8 cellular contexts compared by ENCODE assay signal in genomic region chr3:48222616-48223513, GRCh38. TPM values are rescaled to one million over a fixed set of nuclear protein-coding genes. Genes with fewer than 3 reads are reported as not detected.
DNase-seq lines count a peak whose midpoint lies in the region; ATAC-seq and TF ChIP-seq lines count a peak whose summit lies in the region.

Gene CAMP (plus strand): TSS chr3:48223495. CDS start chr3:48223512, 17 bp downstream.

- no peaks in the 10 kb centered on the region for H3K36me3 ChIP-seq in neural progenitor cell

- no peak within 1 kb of the TSS for H3K4me2 ChIP-seq in neural progenitor cell

- H3K4me3 Mint-ChIP-seq in dendritic cell treated with granulocyte-macrophage colony-stimulating factor and Interleukin-4, amounts not matched to agents 40 ng/mL and 50 ng/mL, for 4 days, result no peak within 1 kb of the TSS
- peak within 1 kb of the TSS; percentile 34 for H3K4me3 Mint-ChIP-seq in neural progenitor cell

- peak; percentile 49 for ATAC-seq in GM21619 (IDR thresholded peaks at IDR 0.05; ENCODE audit: unreplicated experiment)

- H3K9ac ChIP-seq in neural progenitor cell, result no peak within 1 kb of the TSS

- H4K20me1 ChIP-seq in neural progenitor cell (ENCODE audit: low read depth), result no peaks in the 10 kb centered on the region

- H3K27ac Mint-ChIP-seq in dendritic cell treated with granulocyte-macrophage colony-stimulating factor and Interleukin-4, amounts not matched to agents 40 ng/mL and 50 ng/mL, for 4 days, result peak within 1 kb of the TSS; percentile 56
- H3K27ac Mint-ChIP-seq in neural progenitor cell, result no peak within 1 kb of the TSS

- H3K36me3 Mint-ChIP-seq in dendritic cell treated with granulocyte-macrophage colony-stimulating factor and Interleukin-4, amounts not matched to agents 40 ng/mL and 50 ng/mL, for 4 days (ENCODE audit: low read depth), result no peaks in the 10 kb centered on the region
- no peaks in the 10 kb centered on the region for H3K36me3 Mint-ChIP-seq in neural progenitor cell

- no peaks in the 10 kb centered on the region for H3K4me1 ChIP-seq in neural progenitor cell

- no peak within 1 kb of the TSS for H3K27ac ChIP-seq in neural progenitor cell

- no peak for TF ChIP-seq CTCF in neural progenitor cell (IDR thresholded peaks at IDR 0.05)

- H3K4me3 ChIP-seq in neural progenitor cell, result no peak within 1 kb of the TSS

- DNase-seq in ELR (ENCODE audit: low read depth), result peak; percentile 49
- peak; percentile 67 for DNase-seq in NCI-H146 (lab: John Stamatoyannopoulos, UW)
- DNase-seq in neural progenitor cell (ENCODE audit: low spot score), result no peak
- DNase-seq in cerebellum (ENCODE audit: low spot score), result no peak
- DNase-seq in dermis blood vessel endothelial cell, result no peak
- no peak for DNase-seq in stimulated activated CD4-positive, alpha-beta T cell treated with anti-CD3 and anti-CD28 coated beads, Interleukin-12 subunit alpha, Interleukin-12 subunit beta, amount 100 ng/mL, for 4 hours

- H3K9me3 ChIP-seq in neural progenitor cell (ENCODE audit: low read depth), result no peaks in the 10 kb centered on the region

- H3K9me3 Mint-ChIP-seq in dendritic cell treated with granulocyte-macrophage colony-stimulating factor and Interleukin-4, amounts not matched to agents 40 ng/mL and 50 ng/mL, for 4 days, result no peaks in the 10 kb centered on the region
- peaks cover 7% of the 10 kb centered on the region for H3K9me3 Mint-ChIP-seq in neural progenitor cell

- H3F3A ChIP-seq in neural progenitor cell (ENCODE audit: low read depth), result no peaks in the 10 kb centered on the region

- H2AFZ ChIP-seq in neural progenitor cell (replicated peaks), result no peak within 1 kb of the TSS

- peaks cover 87% of the 10 kb centered on the region for H3K4me1 Mint-ChIP-seq in dendritic cell treated with granulocyte-macrophage colony-stimulating factor and Interleukin-4, amounts not matched to agents 40 ng/mL and 50 ng/mL, for 4 days (ENCODE audit: low read depth)
- H3K4me1 Mint-ChIP-seq in neural progenitor cell, result no peaks in the 10 kb centered on the region

- H3K79me2 ChIP-seq in neural progenitor cell (ENCODE audit: low read depth), result no peaks in the 10 kb centered on the region

- no peaks in the 10 kb centered on the region for H3K27me3 ChIP-seq in neural progenitor cell

- peaks cover 1% of the 10 kb centered on the region for H3K27me3 Mint-ChIP-seq in dendritic cell treated with granulocyte-macrophage colony-stimulating factor and Interleukin-4, amounts not matched to agents 40 ng/mL and 50 ng/mL, for 4 days
- H3K27me3 Mint-ChIP-seq in neural progenitor cell (ENCODE audit: insufficient read depth, low read depth), result peaks cover 12% of the 10 kb centered on the region

- intact Hi-C loops in dendritic cell treated with granulocyte-macrophage colony-stimulating factor and Interleukin-4, amounts not matched to agents 40 ng/mL and 50 ng/mL, for 4 days (cut with micrococcal nuclease), result no loop called here

RNA-seq across cellular contexts. Expression of gene CAMP, which starts in this region (rescaled TPM):
- not detected in 2 replicates for total RNA-seq in neural progenitor cell (ENCODE audit: low replicate concordance)
- not detected for total RNA-seq in cerebellum
- total RNA-seq in dermis blood vessel endothelial cell, result not detected in 2 replicates

Comparison
In these comparisons a context has a peak if more than half of its experiments do, and no peak if none do; other contexts are left out.
1. DNase-seq: peak in ELR (single experiment) and NCI-H146 (single experiment); none in neural progenitor cell (single experiment), cerebellum (single experiment), dermis blood vessel endothelial cell (single experiment) and stimulated activated CD4-positive, alpha-beta T cell treated with anti-CD3 and anti-CD28 coated beads, Interleukin-12 subunit alpha, Interleukin-12 subunit beta, amount 100 ng/mL, for 4 hours (single experiment).